17 cellular contexts compared by ENCODE assay signal in genomic region chr14:20564501-20564997, GRCh38. TPM values are rescaled to one million over a fixed set of nuclear protein-coding genes. Genes with fewer than 3 reads are reported as not detected.
DNase-seq lines count a peak whose midpoint lies in the region; ATAC-seq, FAIRE-seq and TF ChIP-seq lines count a peak whose summit lies in the region.
"Had no signal": no experiment of that assay in that cellular context is flagged by ENCODE, and none has a peak within 500 bp of the region (broad histone marks: within the 10 kb centered on the region; RNA-seq: fewer than 3 reads in every experiment).

No MANE protein-coding gene starts in this region.

- peak overlapping the region; percentile 41 for H4K8ac ChIP-seq in mesenchymal stem cell (ENCODE audit: low read length)

- H3K79me1 ChIP-seq in mesenchymal stem cell (replicated peaks; ENCODE audit: low read length, poor library complexity, severe bottlenecking): no peaks in the 10 kb centered on the region

- no peak overlapping the region for H3K14ac ChIP-seq in mesenchymal stem cell (ENCODE audit: low read length in 2 of 2)

- no peak overlapping the region for H2BK15ac ChIP-seq in mesenchymal stem cell (ENCODE audit: low read depth, poor library complexity, severe bottlenecking)

- H2BK5ac ChIP-seq in mesenchymal stem cell (ENCODE audit: low read depth, low read length, poor library complexity, severe bottlenecking): no peak overlapping the region

- TF ChIP-seq EP300 in HepG2 (IDR thresholded peaks at IDR 0.05; ENCODE audit: low read depth in 2 of 2, low read length in 2 of 2) (no peak), HepG2 (CRISPR knock-in tag; IDR thresholded peaks at IDR 0.05; ENCODE audit: borderline replicate concordance) (no peak), esophagus muscularis mucosa (IDR thresholded peaks at IDR 0.05) (no peak)

- H3K27ac ChIP-seq in HepG2 (ENCODE audit: extremely low read length, insufficient read depth, low read length) (no peak overlapping the region), right lobe of liver (no peak overlapping the region), mesenchymal stem cell (ENCODE audit: low read length, poor library complexity, severe bottlenecking) (no peak overlapping the region), esophagus muscularis mucosa (replicated peaks in 1 of 4) (no peak overlapping the region), GM23248 (no peak overlapping the region)
- H3K27ac ChIP-seq: BLaER1, HL-60 had no signal

- in situ Hi-C loops in HepG2 (cut with HindIII; ENCODE audit: extremely low pct_ligation_motif_present, low pct_unique_long_range_greater_than_20kb): no loop called here
- in situ Hi-C loops in GM23248 (cut with MboI): no loop called here

- TF ChIP-seq CTCF in HepG2 (CRISPR knock-in tag; IDR thresholded peaks at IDR 0.05) (no peak), right lobe of liver (IDR thresholded peaks at IDR 0.05) (no peak), esophagus muscularis mucosa (IDR thresholded peaks at IDR 0.05) (no peak)

- DNase-seq in HepG2 (ENCODE audit: low spot score) (no peak), right lobe of liver (no peak), RKO (ENCODE audit: low spot score) (peak; percentile 1), mesenchymal stem cell (no peak), esophagus muscularis mucosa (ENCODE audit: extremely low spot score) (no peak), GM23248 (no peak)
- DNase-seq in activated CD4-positive, CD25-positive, alpha-beta regulatory T cell (lab: John Stamatoyannopoulos, UW): no peak
- DNase-seq: 8988T; AML-193; Caco-2; CD8-positive, alpha-beta memory T cell; DND-41; GF-D8; H7 had no signal

- H3K9ac ChIP-seq in HepG2 (ENCODE audit: insufficient read depth, low read depth, low read length) (no peak overlapping the region), mesenchymal stem cell (ENCODE audit: low read length) (no peak overlapping the region), GM23248 (no peak overlapping the region)
- H3K9ac ChIP-seq: BLaER1 had no signal

- no peak for TF ChIP-seq RAD21 in HepG2 (CRISPR knock-in tag; IDR thresholded peaks at IDR 0.05)

- H3K9me2 ChIP-seq in GM23248 (ENCODE audit: insufficient read depth): no peaks in the 10 kb centered on the region; the same call in 1 of the 2 replicates

- TF ChIP-seq POLR2A in HepG2 (IDR thresholded peaks at IDR 0.05; ENCODE audit: insufficient read depth in 1 of 2, low read depth in 2 of 2, low read length in 2 of 2): no peak
- TF ChIP-seq POLR2A in right lobe of liver (IDR thresholded peaks at IDR 0.05): no peak
- no peak for TF ChIP-seq POLR2A in esophagus muscularis mucosa (IDR thresholded peaks at IDR 0.05; ENCODE audit: low read depth)

- H3K4me3 ChIP-seq in HepG2 (replicated peaks in 1 of 3; ENCODE audit: insufficient read depth in 1 of 3, low read depth in 2 of 3, low read length in 3 of 3): no peak overlapping the region
- H3K4me3 ChIP-seq in right lobe of liver: no peak overlapping the region
- H3K4me3 ChIP-seq in mesenchymal stem cell (ENCODE audit: insufficient read depth in 1 of 2, low read depth in 1 of 2, low read length in 2 of 2): no peak overlapping the region
- no peak overlapping the region for H3K4me3 ChIP-seq in esophagus muscularis mucosa
- no peak overlapping the region for H3K4me3 ChIP-seq in GM23248
- H3K4me3 ChIP-seq: BLaER1 had no signal

- BruUV-seq in HepG2 (replicated peaks; lab: Mats Ljungman, UMichigan): no TSS peak

- 39% methylated on average over 2 of the region's 2 CpGs for WGBS in HepG2 (ENCODE audit: low lambda C conversion rate)
- 100% methylated on average over 1 of the region's 2 CpGs for WGBS in right lobe of liver (ENCODE audit: insufficient coverage, low coverage, low lambda C conversion rate, missing lambda C conversion rate)
- WGBS in mesenchymal stem cell: 66% methylated on average over 2 of the region's 2 CpGs
- WGBS in esophagus muscularis mucosa: 91% methylated on average over 2 of the region's 2 CpGs
- 69 to 74% methylated on average over 2 of the region's 2 CpGs for WGBS in GM23248 (ENCODE audit: low coverage in 1 of 2, low lambda C conversion rate in 2 of 2, missing lambda C conversion rate in 2 of 2), 2 experiments

- H2AFZ ChIP-seq in HepG2 (ENCODE audit: low read length) (no peak overlapping the region), mesenchymal stem cell (ENCODE audit: low read depth, low read length) (no peak overlapping the region), GM23248 (no peak overlapping the region)

- H3K79me2 ChIP-seq in HepG2 (ENCODE audit: insufficient read depth, low read length) (no peaks in the 10 kb centered on the region), GM23248 (ENCODE audit: insufficient read depth) (no peaks in the 10 kb centered on the region)

- H2AK5ac ChIP-seq in mesenchymal stem cell (ENCODE audit: low read length, severe bottlenecking): no peak overlapping the region

- ATAC-seq in HepG2 (no peak), right lobe of liver (no peak)

- intact Hi-C loops in HepG2 (cut with micrococcal nuclease; ENCODE audit: unreplicated experiment): no loop called here
- intact Hi-C loops in right lobe of liver (cut with DNase I): no loop called here
- intact Hi-C loops in esophagus muscularis mucosa (cut with DNase I): no loop called here

- no peak overlapping the region for H3K23ac ChIP-seq in mesenchymal stem cell (ENCODE audit: low read length in 2 of 2)

- CTCF ChIA-PET in HepG2 (lab: Yijun Ruan, JAX; ENCODE audit: low intra/inter-chr PET ratio, low total read pairs): no interaction called here

- no peak overlapping the region for H3K4me2 ChIP-seq in HepG2 (ENCODE audit: low read depth, low read length)
- no peak overlapping the region for H3K4me2 ChIP-seq in mesenchymal stem cell (ENCODE audit: low read length, poor library complexity, severe bottlenecking)
- no peak overlapping the region for H3K4me2 ChIP-seq in GM23248 (ENCODE audit: unreplicated experiment)
- H3K4me2 ChIP-seq: BLaER1 had no signal

- POLR2A ChIA-PET in HepG2 (lab: Yijun Ruan, JAX): no interaction called here

- H3F3A ChIP-seq in GM23248 (ENCODE audit: insufficient read depth): no peaks in the 10 kb centered on the region

- H3K9me3 ChIP-seq in HepG2 (ENCODE audit: low read length): no peaks in the 10 kb centered on the region
- no peaks in the 10 kb centered on the region for H3K9me3 ChIP-seq in right lobe of liver
- peaks cover 18% of the 10 kb centered on the region for H3K9me3 ChIP-seq in mesenchymal stem cell (ENCODE audit: control insufficient read depth, low read length)
- peaks cover 0 to 17% (median 11%) of the 10 kb centered on the region in 4 donors for H3K9me3 ChIP-seq in esophagus muscularis mucosa
- no peaks in the 10 kb centered on the region for H3K9me3 ChIP-seq in GM23248 (ENCODE audit: low read depth)

- H3K36me3 ChIP-seq in HepG2 (replicated peaks in 1 of 2; ENCODE audit: control insufficient read depth in 1 of 2, insufficient read depth in 2 of 2, low read length in 2 of 2) (no peaks in the 10 kb centered on the region), right lobe of liver (no peaks in the 10 kb centered on the region), mesenchymal stem cell (ENCODE audit: control insufficient read depth in 1 of 2, insufficient read depth in 2 of 2, low read depth in 1 of 2, low read length in 2 of 2) (no peaks in the 10 kb centered on the region), esophagus muscularis mucosa (no peaks in the 10 kb centered on the region), GM23248 (ENCODE audit: low read depth) (no peaks in the 10 kb centered on the region)
- H3K36me3 ChIP-seq: BLaER1 had no signal

- H3K27me3 ChIP-seq in HepG2 (ENCODE audit: control insufficient read depth in 1 of 2, insufficient read depth in 2 of 2, low read length in 2 of 2) (no peaks in the 10 kb centered on the region), right lobe of liver (no peaks in the 10 kb centered on the region), mesenchymal stem cell (ENCODE audit: control insufficient read depth in 1 of 2, insufficient read depth in 1 of 2, low read length in 2 of 2) (peaks cover 0 to 13% of the 10 kb centered on the region in 2 experiments), esophagus muscularis mucosa (no peaks in the 10 kb centered on the region), GM23248 (replicated peaks; ENCODE audit: insufficient read depth) (0 out of 2 replicates have a peak, but pooled peaks cover 4% of the 10 kb centered on the region)
- H3K27me3 ChIP-seq: BLaER1 had no signal

- FAIRE-seq in HepG2 (lab: Jason Lieb, UNC): no peak

- no peak overlapping the region for H2BK12ac ChIP-seq in mesenchymal stem cell (ENCODE audit: low read length in 2 of 2)

- H3K4ac ChIP-seq in mesenchymal stem cell (ENCODE audit: low read depth in 1 of 2, low read length in 2 of 2): no peak overlapping the region

- H3K4me1 ChIP-seq in HepG2 (ENCODE audit: insufficient read depth, low read length) (no peaks in the 10 kb centered on the region), right lobe of liver (no peaks in the 10 kb centered on the region), mesenchymal stem cell (ENCODE audit: control insufficient read depth, insufficient read depth, low read depth, low read length) (no peaks in the 10 kb centered on the region), esophagus muscularis mucosa (no peaks in the 10 kb centered on the region), GM23248 (ENCODE audit: insufficient read depth) (no peaks in the 10 kb centered on the region)
- H3K4me1 ChIP-seq: BLaER1, Caco-2 had no signal

- H3K18ac ChIP-seq in mesenchymal stem cell (ENCODE audit: low read depth in 1 of 2, low read length in 2 of 2): no peak overlapping the region

- H4K91ac ChIP-seq in mesenchymal stem cell (ENCODE audit: low read length): no peak overlapping the region

- no peaks in the 10 kb centered on the region for H4K20me1 ChIP-seq in HepG2 (ENCODE audit: insufficient read depth, low read length)
- no peaks in the 10 kb centered on the region for H4K20me1 ChIP-seq in GM23248 (ENCODE audit: insufficient read depth)
- H4K20me1 ChIP-seq: BLaER1 had no signal

- H2BK120ac ChIP-seq in mesenchymal stem cell (ENCODE audit: low read depth, low read length): no peak overlapping the region

RNA-seq across cellular contexts. Expression of gene RNASE9, which starts 3.7 kb away (rescaled TPM):
- total RNA-seq in HepG2 (2016; rRNA removed; fragmentation: Illumina TruSeq; extraction: Trizol): not detected in 2 replicates
- not detected in 2 replicates for total RNA-seq in HepG2 (2016; cell fraction: cytosol; rRNA removed; fragmentation: Illumina TruSeq; extraction: Trizol; ENCODE audit: low read depth)
- not detected in 2 replicates for total RNA-seq in HepG2 (2016; cell fraction: insoluble cytoplasmic fraction; rRNA removed; fragmentation: Illumina TruSeq; extraction: Trizol)
- total RNA-seq in HepG2 (2016; cell fraction: membrane; rRNA removed; fragmentation: Illumina TruSeq; extraction: Trizol): not detected in 2 replicates
- total RNA-seq in HepG2 (2016; cell fraction: nucleus; rRNA removed; fragmentation: Illumina TruSeq; extraction: Trizol): not detected in 2 replicates
- not detected in 2 replicates for polyA plus RNA-seq in HepG2 (2011; rRNA removed)
- not detected in 2 replicates for polyA plus RNA-seq in HepG2 (2011; cell fraction: cytosol; rRNA removed)
- polyA plus RNA-seq in HepG2 (2011; cell fraction: nucleus; rRNA removed): not detected in 2 replicates
- not detected in 2 replicates for polyA plus RNA-seq in HepG2 (2012)
- polyA plus RNA-seq in HepG2 (2016; cell fraction: cytosol; fragmentation: Illumina TruSeq; extraction: Trizol; ENCODE audit: low read depth): not detected in 2 replicates
- not detected in 2 replicates for polyA plus RNA-seq in HepG2 (2016; cell fraction: insoluble cytoplasmic fraction; fragmentation: Illumina TruSeq; extraction: Trizol; ENCODE audit: low read depth)
- not detected in 2 replicates for polyA plus RNA-seq in HepG2 (2016; cell fraction: membrane; fragmentation: Illumina TruSeq; extraction: Trizol; ENCODE audit: low read depth)
- polyA plus RNA-seq in HepG2 (2016; cell fraction: nucleus; fragmentation: Illumina TruSeq; extraction: Trizol; ENCODE audit: insufficient read depth, low read depth): not detected in 2 replicates
- not detected in 2 replicates for polyA minus RNA-seq in HepG2 (2011; rRNA and poly(A)+ RNA removed; ENCODE audit: low replicate concordance)
- polyA minus RNA-seq in HepG2 (2011; cell fraction: cytosol; rRNA and poly(A)+ RNA removed): not detected in 2 replicates
- not detected in 2 replicates for polyA minus RNA-seq in HepG2 (2011; cell fraction: nucleus; rRNA and poly(A)+ RNA removed)
- total RNA-seq in right lobe of liver: not detected
- not detected for polyA plus RNA-seq in mesenchymal stem cell (2013, experiment 1 of 2)
- not detected for polyA plus RNA-seq in mesenchymal stem cell (2013, experiment 2 of 2)
- total RNA-seq in esophagus muscularis mucosa: not detected
- not detected in 2 replicates for total RNA-seq in GM23248 (2014; rRNA removed; shearing (Covaris generic))
- not detected in 2 replicates for polyA plus RNA-seq in GM23248 (2016; fragmentation: Nextera tagmentation; extraction: Ambion mirVana)
- total RNA-seq: Caco-2; CD8-positive, alpha-beta memory T cell; H7 had no signal
- polyA plus RNA-seq: CD8-positive, alpha-beta memory T cell; IgD-negative memory B cell had no signal

RNA-seq across cellular contexts. Expression of gene RNASE11, which starts 23.3 kb away (rescaled TPM):
- total RNA-seq in HepG2 (2016; rRNA removed; fragmentation: Illumina TruSeq; extraction: Trizol) (not detected in 2 replicates), right lobe of liver (not detected), esophagus muscularis mucosa (not detected)
- total RNA-seq in HepG2 (2016; cell fraction: cytosol; rRNA removed; fragmentation: Illumina TruSeq; extraction: Trizol; ENCODE audit: low read depth): not detected in 2 replicates
- total RNA-seq in HepG2 (2016; cell fraction: insoluble cytoplasmic fraction; rRNA removed; fragmentation: Illumina TruSeq; extraction: Trizol): not detected in 2 replicates
- not detected in 2 replicates for total RNA-seq in HepG2 (2016; cell fraction: membrane; rRNA removed; fragmentation: Illumina TruSeq; extraction: Trizol)
- not detected in 2 replicates for total RNA-seq in HepG2 (2016; cell fraction: nucleus; rRNA removed; fragmentation: Illumina TruSeq; extraction: Trizol)
- polyA plus RNA-seq in HepG2 (2011; rRNA removed) (not detected in 2 replicates), GM23248 (2016; fragmentation: Nextera tagmentation; extraction: Ambion mirVana) (not detected in 2 replicates)
- polyA plus RNA-seq in HepG2 (2011; cell fraction: cytosol; rRNA removed): not detected in 2 replicates
- not detected in 2 replicates for polyA plus RNA-seq in HepG2 (2011; cell fraction: nucleus; rRNA removed)
- polyA plus RNA-seq in HepG2 (2012): not detected in 2 replicates
- polyA plus RNA-seq in HepG2 (2016; cell fraction: cytosol; fragmentation: Illumina TruSeq; extraction: Trizol; ENCODE audit: low read depth): not detected in 2 replicates
- not detected in 2 replicates for polyA plus RNA-seq in HepG2 (2016; cell fraction: insoluble cytoplasmic fraction; fragmentation: Illumina TruSeq; extraction: Trizol; ENCODE audit: low read depth)
- polyA plus RNA-seq in HepG2 (2016; cell fraction: membrane; fragmentation: Illumina TruSeq; extraction: Trizol; ENCODE audit: low read depth): not detected in 2 replicates
- not detected in 2 replicates for polyA plus RNA-seq in HepG2 (2016; cell fraction: nucleus; fragmentation: Illumina TruSeq; extraction: Trizol; ENCODE audit: insufficient read depth, low read depth)
- not detected in 2 replicates for polyA minus RNA-seq in HepG2 (2011; rRNA and poly(A)+ RNA removed; ENCODE audit: low replicate concordance)
- polyA minus RNA-seq in HepG2 (2011; cell fraction: cytosol; rRNA and poly(A)+ RNA removed): not detected in 2 replicates
- not detected in 2 replicates for polyA minus RNA-seq in HepG2 (2011; cell fraction: nucleus; rRNA and poly(A)+ RNA removed)
- polyA plus RNA-seq in mesenchymal stem cell (2013, experiment 1 of 2): not detected
- 0.07 TPM for polyA plus RNA-seq in mesenchymal stem cell (2013, experiment 2 of 2)
- not detected in 2 replicates for total RNA-seq in GM23248 (2014; rRNA removed; shearing (Covaris generic))
- total RNA-seq: Caco-2; CD8-positive, alpha-beta memory T cell; H7 had no signal
- polyA plus RNA-seq: CD8-positive, alpha-beta memory T cell; IgD-negative memory B cell had no signal

RNA-seq across cellular contexts. Expression of gene RNASE12, which starts 26.6 kb away (rescaled TPM):
- total RNA-seq in HepG2 (2016; rRNA removed; fragmentation: Illumina TruSeq; extraction: Trizol) (not detected in 2 replicates), right lobe of liver (not detected), esophagus muscularis mucosa (not detected)
- not detected in 2 replicates for total RNA-seq in HepG2 (2016; cell fraction: cytosol; rRNA removed; fragmentation: Illumina TruSeq; extraction: Trizol; ENCODE audit: low read depth)
- total RNA-seq in HepG2 (2016; cell fraction: insoluble cytoplasmic fraction; rRNA removed; fragmentation: Illumina TruSeq; extraction: Trizol): not detected in 2 replicates
- not detected in 2 replicates for total RNA-seq in HepG2 (2016; cell fraction: membrane; rRNA removed; fragmentation: Illumina TruSeq; extraction: Trizol)
- not detected in 2 replicates for total RNA-seq in HepG2 (2016; cell fraction: nucleus; rRNA removed; fragmentation: Illumina TruSeq; extraction: Trizol)
- polyA plus RNA-seq in HepG2 (2011; rRNA removed) (not detected in 2 replicates), GM23248 (2016; fragmentation: Nextera tagmentation; extraction: Ambion mirVana) (not detected in 2 replicates)
- not detected in 2 replicates for polyA plus RNA-seq in HepG2 (2011; cell fraction: cytosol; rRNA removed)
- not detected in 2 replicates for polyA plus RNA-seq in HepG2 (2011; cell fraction: nucleus; rRNA removed)
- polyA plus RNA-seq in HepG2 (2012): not detected in 2 replicates
- not detected in 2 replicates for polyA plus RNA-seq in HepG2 (2016; cell fraction: cytosol; fragmentation: Illumina TruSeq; extraction: Trizol; ENCODE audit: low read depth)
- not detected in 2 replicates for polyA plus RNA-seq in HepG2 (2016; cell fraction: insoluble cytoplasmic fraction; fragmentation: Illumina TruSeq; extraction: Trizol; ENCODE audit: low read depth)
- polyA plus RNA-seq in HepG2 (2016; cell fraction: membrane; fragmentation: Illumina TruSeq; extraction: Trizol; ENCODE audit: low read depth): not detected in 2 replicates
- polyA plus RNA-seq in HepG2 (2016; cell fraction: nucleus; fragmentation: Illumina TruSeq; extraction: Trizol; ENCODE audit: insufficient read depth, low read depth): not detected in 2 replicates
- not detected in 2 replicates for polyA minus RNA-seq in HepG2 (2011; rRNA and poly(A)+ RNA removed; ENCODE audit: low replicate concordance)
- not detected in 2 replicates for polyA minus RNA-seq in HepG2 (2011; cell fraction: cytosol; rRNA and poly(A)+ RNA removed)
- polyA minus RNA-seq in HepG2 (2011; cell fraction: nucleus; rRNA and poly(A)+ RNA removed): not detected in 2 replicates
- polyA plus RNA-seq in mesenchymal stem cell (2013, experiment 1 of 2): not detected
- polyA plus RNA-seq in mesenchymal stem cell (2013, experiment 2 of 2): not detected
- total RNA-seq in GM23248 (2014; rRNA removed; shearing (Covaris generic)): not detected in 2 replicates
- total RNA-seq: Caco-2; CD8-positive, alpha-beta memory T cell; H7 had no signal
- polyA plus RNA-seq: CD8-positive, alpha-beta memory T cell; IgD-negative memory B cell had no signal

RNA-seq across cellular contexts. Expression of gene RNASE10, which starts 59.2 kb away (rescaled TPM):
- total RNA-seq in HepG2 (2016; rRNA removed; fragmentation: Illumina TruSeq; extraction: Trizol) (not detected in 2 replicates), right lobe of liver (under 1 TPM in 2 of 6 experiments, not detected in 4; 0.29 to 0.40 TPM), esophagus muscularis mucosa (not detected)
- not detected in 2 replicates for total RNA-seq in HepG2 (2016; cell fraction: cytosol; rRNA removed; fragmentation: Illumina TruSeq; extraction: Trizol; ENCODE audit: low read depth)
- not detected in 2 replicates for total RNA-seq in HepG2 (2016; cell fraction: insoluble cytoplasmic fraction; rRNA removed; fragmentation: Illumina TruSeq; extraction: Trizol)
- total RNA-seq in HepG2 (2016; cell fraction: membrane; rRNA removed; fragmentation: Illumina TruSeq; extraction: Trizol): not detected in 2 replicates
- total RNA-seq in HepG2 (2016; cell fraction: nucleus; rRNA removed; fragmentation: Illumina TruSeq; extraction: Trizol): not detected in 2 replicates
- polyA plus RNA-seq in HepG2 (2011; rRNA removed) (not detected in 2 replicates), GM23248 (2016; fragmentation: Nextera tagmentation; extraction: Ambion mirVana) (not detected in 2 replicates)
- not detected in 2 replicates for polyA plus RNA-seq in HepG2 (2011; cell fraction: cytosol; rRNA removed)
- not detected in 2 replicates for polyA plus RNA-seq in HepG2 (2011; cell fraction: nucleus; rRNA removed)
- polyA plus RNA-seq in HepG2 (2012): not detected in 2 replicates
- not detected in 2 replicates for polyA plus RNA-seq in HepG2 (2016; cell fraction: cytosol; fragmentation: Illumina TruSeq; extraction: Trizol; ENCODE audit: low read depth)
- not detected in 2 replicates for polyA plus RNA-seq in HepG2 (2016; cell fraction: insoluble cytoplasmic fraction; fragmentation: Illumina TruSeq; extraction: Trizol; ENCODE audit: low read depth)
- polyA plus RNA-seq in HepG2 (2016; cell fraction: membrane; fragmentation: Illumina TruSeq; extraction: Trizol; ENCODE audit: low read depth): not detected in 2 replicates
- not detected in 2 replicates for polyA plus RNA-seq in HepG2 (2016; cell fraction: nucleus; fragmentation: Illumina TruSeq; extraction: Trizol; ENCODE audit: insufficient read depth, low read depth)
- not detected in 2 replicates for polyA minus RNA-seq in HepG2 (2011; rRNA and poly(A)+ RNA removed; ENCODE audit: low replicate concordance)
- polyA minus RNA-seq in HepG2 (2011; cell fraction: cytosol; rRNA and poly(A)+ RNA removed): not detected in 2 replicates
- not detected in 2 replicates for polyA minus RNA-seq in HepG2 (2011; cell fraction: nucleus; rRNA and poly(A)+ RNA removed)
- not detected for polyA plus RNA-seq in mesenchymal stem cell (2013, experiment 1 of 2)
- 0.04 TPM for polyA plus RNA-seq in mesenchymal stem cell (2013, experiment 2 of 2)
- total RNA-seq in GM23248 (2014; rRNA removed; shearing (Covaris generic)): not detected in 2 replicates
- total RNA-seq: Caco-2, H7 had no signal
- polyA plus RNA-seq: CD8-positive, alpha-beta memory T cell had no signal
